35 cellular contexts compared by ENCODE assay signal in genomic region chrX:155962906-155963305, GRCh38. TPM values are rescaled to one million over a fixed set of nuclear protein-coding genes. Genes with fewer than 3 reads are reported as not detected.
"Had no signal": no experiment of that assay in that cellular context is flagged by ENCODE, and none has a peak within 500 bp of the region (broad histone marks: within the 10 kb centered on the region; RNA-seq: fewer than 3 reads in every experiment).

No MANE protein-coding gene starts in this region.

- H3K27me3 Mint-ChIP-seq: activated B cell treated with CpG ODN at 0.5 μM for 24 hours had no signal

- H3K9me3 ChIP-seq: gastrocnemius medialis had no signal

- H3K4me1 ChIP-seq: esophagus muscularis mucosa, foreskin keratinocyte, gastrocnemius medialis had no signal

- H3K4me3 ChIP-seq: coronary artery, dorsolateral prefrontal cortex, esophagus muscularis mucosa, gastrocnemius medialis had no signal

- H3K9me3 Mint-ChIP-seq: central memory CD8-positive, alpha-beta T cell had no signal

- H3K27ac ChIP-seq: brain microvascular endothelial cell, coronary artery, dorsolateral prefrontal cortex, esophagus muscularis mucosa, foreskin keratinocyte, gastrocnemius medialis, WERI-Rb-1 had no signal

- DNase-seq: activated B cell treated with CpG ODN at 0.5 μM for 24 hours; activated CD4-positive, alpha-beta T cell treated with anti-CD3 and anti-CD28 coated beads for 48 hours; activated CD4-positive, alpha-beta T cell treated with anti-CD3 and anti-CD28 coated beads, Interleukin-2, amount 50 U/mL, for 1 hour; activated CD4-positive, alpha-beta T cell treated with anti-CD3 and anti-CD28 coated beads, Interleukin-2, amount 50 U/mL, for 48 hours; activated CD8-positive, alpha-beta memory T cell treated with anti-CD3 and anti-CD28 coated beads for 24 hours; activated CD8-positive, alpha-beta T cell treated with anti-CD3 and anti-CD28 coated beads for 36 hours; activated effector memory CD4-positive, alpha-beta T cell treated with Interleukin-2 at 50 U/mL for 16 hours; activated gamma-delta T cell treated with Interleukin-2 at 50 U/mL for 16 hours; activated naive CD4-positive, alpha-beta T cell treated with anti-CD3 and anti-CD28 coated beads, Interleukin-2, amount 50 U/mL, for 16 hours; activated naive CD4-positive, alpha-beta T cell treated with Interleukin-2 at 50 U/mL for 16 hours; activated T-cell treated with anti-CD3 and anti-CD28 coated beads, Interleukin-2, amount 50 U/mL, for 4 hours; amniotic stem cell; anterior cingulate cortex; brain microvascular endothelial cell; dorsolateral prefrontal cortex; effector memory CD4-positive, alpha-beta T cell; endodermal cell; erythroblast; gastrocnemius medialis; glutamatergic neuron; T-helper 1 cell; T-helper 17 cell; T1000; WERI-Rb-1 had no signal

- H3K4me1 Mint-ChIP-seq: activated B cell treated with CpG ODN at 0.5 μM for 24 hours; activated T-helper 17 cell treated with anti-CD3 and anti-CD28 coated beads, Interleukin-2, amount 50 U/mL, for 72 hours; endodermal cell; T-helper 17 cell had no signal

- ATAC-seq: activated CD4-positive, CD25-positive, alpha-beta regulatory T cell treated with anti-CD3 and anti-CD28 coated beads, Interleukin-2, amount 50 U/mL, for 24 hours; activated CD8-positive, alpha-beta T cell treated with anti-CD3 and anti-CD28 coated beads for 36 hours; activated T-cell treated with anti-CD3 and anti-CD28 coated beads, Interleukin-2, amount 50 U/mL, for 4 hours; activated T-helper 17 cell treated with anti-CD3 and anti-CD28 coated beads, Interleukin-2, amount 50 U/mL, for 72 hours; foreskin keratinocyte; gastrocnemius medialis; T-helper 17 cell had no signal

- H3K27ac Mint-ChIP-seq: activated B cell treated with CpG ODN at 0.5 μM for 24 hours; activated CD8-positive, alpha-beta T cell treated with anti-CD3 and anti-CD28 coated beads for 36 hours; activated naive CD8-positive, alpha-beta T cell; activated T-helper 17 cell treated with anti-CD3 and anti-CD28 coated beads, Interleukin-2, amount 50 U/mL, for 72 hours; dendritic cell treated with granulocyte-macrophage colony-stimulating factor and Interleukin-4, amounts not matched to agents 40 ng/mL and 50 ng/mL, for 4 days; endodermal cell; T-helper 17 cell; T-helper 2 cell treated with Interferon-gamma antibody and Interleukin-4, amounts not matched to agents 5 μg/mL and 100 μg/mL, for 36 hours had no signal

- H3K36me3 ChIP-seq: brain microvascular endothelial cell, esophagus muscularis mucosa, gastrocnemius medialis, WERI-Rb-1 had no signal

- H3K4me3 Mint-ChIP-seq: activated B cell treated with CpG ODN at 0.5 μM for 24 hours; activated CD8-positive, alpha-beta T cell treated with anti-CD3 and anti-CD28 coated beads for 36 hours; activated naive CD8-positive, alpha-beta T cell; activated T-cell treated with anti-CD3 and anti-CD28 coated beads, Interleukin-2, amount 50 U/mL, for 4 hours; activated T-helper 17 cell treated with anti-CD3 and anti-CD28 coated beads, Interleukin-2, amount 50 U/mL, for 72 hours; central memory CD8-positive, alpha-beta T cell; dendritic cell treated with granulocyte-macrophage colony-stimulating factor and Interleukin-4, amounts not matched to agents 40 ng/mL and 50 ng/mL, for 4 days; endodermal cell; T-helper 17 cell; T-helper 2 cell treated with Interferon-gamma antibody and Interleukin-4, amounts not matched to agents 5 μg/mL and 100 μg/mL, for 36 hours had no signal

- H3K27me3 ChIP-seq: brain microvascular endothelial cell, esophagus muscularis mucosa, foreskin keratinocyte, gastrocnemius medialis had no signal

RNA-seq across cellular contexts. Expression of gene IL9R, which starts 34.6 kb away (rescaled TPM):
- total RNA-seq: astrocyte, bronchial epithelial cell had no signal
